Comparison of ENCODE assay signal across 8 cellular contexts in the genomic region with DNA sequence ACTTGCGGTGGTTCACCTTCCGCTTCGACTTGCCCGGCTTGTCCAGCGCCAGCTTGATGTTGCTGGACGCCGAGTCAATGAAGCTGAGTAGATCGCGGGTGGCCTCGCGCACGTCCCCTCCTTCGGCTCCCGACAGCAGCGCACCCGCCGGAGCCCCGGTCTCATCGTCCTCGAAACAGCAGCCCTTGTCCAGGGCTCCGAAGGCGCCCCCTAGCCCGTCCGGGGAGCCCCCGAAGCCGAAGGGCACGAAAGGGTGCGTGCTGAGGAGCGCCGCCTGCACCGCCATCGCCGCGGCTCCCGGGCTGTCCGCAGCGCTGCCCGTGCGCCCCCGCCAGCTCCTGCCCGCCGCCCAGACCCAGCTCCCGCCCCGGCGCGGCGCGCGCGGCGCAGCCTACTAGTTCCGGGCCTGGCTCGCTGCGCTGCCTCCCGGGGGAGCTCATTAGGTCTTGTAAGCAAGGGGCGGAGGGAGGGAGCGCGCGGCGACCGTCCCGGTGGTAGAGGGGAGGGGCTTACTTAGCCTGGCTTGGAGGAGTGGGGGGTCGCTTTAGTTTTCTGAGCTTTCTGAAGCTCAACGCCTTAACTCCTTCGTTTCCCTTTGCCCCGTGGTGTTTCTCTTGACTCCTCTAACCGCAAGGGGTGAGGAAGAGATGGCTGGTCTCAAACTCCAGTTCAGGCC. TPM values are rescaled to one million over a fixed set of nuclear protein-coding genes. Genes with fewer than 3 reads are reported as not detected.
DNase-seq lines count a peak whose midpoint lies in the region; ATAC-seq and TF ChIP-seq lines count a peak whose summit lies in the region.

FAM181B (minus strand) TSS at position 421 of the 676 bp plus-strand sequence; CDS start at position 286, 135 bp downstream.

- no peak within 1 kb of the TSS for H3K27ac ChIP-seq in CD4-positive, alpha-beta T cell (ENCODE audit: low read depth, low read length)

- intact Hi-C loops in CD4-positive, alpha-beta T cell (cut with DNase I, micrococcal nuclease), result no loop called here
- intact Hi-C loops in dendritic cell treated with granulocyte-macrophage colony-stimulating factor and Interleukin-4, amounts not matched to agents 40 ng/mL and 50 ng/mL, for 4 days (cut with micrococcal nuclease), result no loop called here

- peaks cover 84% of the 10 kb centered on the region for H3K27me3 Mint-ChIP-seq in CD4-positive, alpha-beta T cell
- peaks cover 82% of the 10 kb centered on the region for H3K27me3 Mint-ChIP-seq in T-helper 17 cell
- peaks cover 74% of the 10 kb centered on the region for H3K27me3 Mint-ChIP-seq in dendritic cell treated with granulocyte-macrophage colony-stimulating factor and Interleukin-4, amounts not matched to agents 40 ng/mL and 50 ng/mL, for 4 days

- CTCF ChIA-PET in CD4-positive, alpha-beta T cell (lab: Charles Lee), result no interaction called here

- H3K27me3 ChIP-seq in CD4-positive, alpha-beta T cell (ENCODE audit: control insufficient read depth, insufficient read depth, low read length), result peaks cover 47% of the 10 kb centered on the region

- no peak for TF ChIP-seq CTCF in CD4-positive, alpha-beta T cell (IDR thresholded peaks at IDR 0.05)

- DNase-seq in CD4-positive, alpha-beta T cell, result peak in 7 of 10 experiments; percentile 11 to 49 (median 20)
- DNase-seq in T-helper 17 cell (no peak), left kidney (ENCODE audit: low read depth, low spot score) (peak; percentile 95), epidermal melanocyte (ENCODE audit: insufficient read length, low spot score) (no peak)
- DNase-seq in stimulated activated CD4-positive, alpha-beta T cell treated with anti-CD3 and anti-CD28 coated beads, Interleukin-4, amount 100 ng/mL, for 1 hour, result peak; percentile 45

- POLR2A ChIA-PET in CD4-positive, alpha-beta T cell (lab: Charles Lee), result interaction anchor here (1.0 to 1.9 kb wide), 4 partner anchors 17 to 423 kb away, joined by 3 to 9 read pairs (median 6); partner anchors contain the start of genes PCF11 and PRCP

- no peaks in the 10 kb centered on the region for H3K9me3 Mint-ChIP-seq in CD4-positive, alpha-beta T cell
- H3K9me3 Mint-ChIP-seq in dendritic cell treated with granulocyte-macrophage colony-stimulating factor and Interleukin-4, amounts not matched to agents 40 ng/mL and 50 ng/mL, for 4 days, result no peaks in the 10 kb centered on the region

- H3K27ac Mint-ChIP-seq in CD4-positive, alpha-beta T cell, result no peak within 1 kb of the TSS
- H3K27ac Mint-ChIP-seq in T-helper 17 cell, result no peak within 1 kb of the TSS
- no peak within 1 kb of the TSS for H3K27ac Mint-ChIP-seq in dendritic cell treated with granulocyte-macrophage colony-stimulating factor and Interleukin-4, amounts not matched to agents 40 ng/mL and 50 ng/mL, for 4 days

- no peaks in the 10 kb centered on the region for H3K9me3 ChIP-seq in CD4-positive, alpha-beta T cell (ENCODE audit: control insufficient read depth, low read length)
- H3K9me3 ChIP-seq in T-helper 17 cell (ENCODE audit: control insufficient read depth, low read length, poor library complexity, severe bottlenecking), result peaks cover 2% of the 10 kb centered on the region

- ATAC-seq in CD4-positive, alpha-beta T cell (ENCODE audit: poor library complexity), result peak; percentile 76
- ATAC-seq in HG03432 (IDR thresholded peaks at IDR 0.05; ENCODE audit: unreplicated experiment) (peak; percentile 61), T-helper 17 cell (peak; percentile 76), GM18502 (IDR thresholded peaks at IDR 0.05; ENCODE audit: poor library complexity, unreplicated experiment) (no peak)

- peaks cover 26% of the 10 kb centered on the region for H3K4me1 Mint-ChIP-seq in CD4-positive, alpha-beta T cell (ENCODE audit: low read depth)
- H3K4me1 Mint-ChIP-seq in T-helper 17 cell, result peaks cover 4% of the 10 kb centered on the region
- H3K4me1 Mint-ChIP-seq in dendritic cell treated with granulocyte-macrophage colony-stimulating factor and Interleukin-4, amounts not matched to agents 40 ng/mL and 50 ng/mL, for 4 days (ENCODE audit: low read depth), result peaks cover 8% of the 10 kb centered on the region

- no peaks in the 10 kb centered on the region for H3K36me3 Mint-ChIP-seq in CD4-positive, alpha-beta T cell (ENCODE audit: low read depth)
- peaks cover 5% of the 10 kb centered on the region for H3K36me3 Mint-ChIP-seq in T-helper 17 cell (ENCODE audit: low read depth)
- H3K36me3 Mint-ChIP-seq in dendritic cell treated with granulocyte-macrophage colony-stimulating factor and Interleukin-4, amounts not matched to agents 40 ng/mL and 50 ng/mL, for 4 days (ENCODE audit: low read depth), result no peaks in the 10 kb centered on the region

- peak within 1 kb of the TSS; percentile 55 for H3K4me3 Mint-ChIP-seq in CD4-positive, alpha-beta T cell
- peak within 1 kb of the TSS; percentile 69 for H3K4me3 Mint-ChIP-seq in T-helper 17 cell
- H3K4me3 Mint-ChIP-seq in dendritic cell treated with granulocyte-macrophage colony-stimulating factor and Interleukin-4, amounts not matched to agents 40 ng/mL and 50 ng/mL, for 4 days, result peak within 1 kb of the TSS; percentile 49

RNA-seq across cellular contexts. Expression of gene FAM181B, which starts in this region (rescaled TPM):
- total RNA-seq in CD4-positive, alpha-beta T cell, result under 1 TPM; 0.08 to 0.11 TPM
- not detected for total RNA-seq in T-helper 17 cell

Comparison
In these comparisons a context has a peak if more than half of its experiments do, and no peak if none do; other contexts are left out.
1. Peak in DNase-seq and ATAC-seq in CD4-positive, alpha-beta T cell; RNA of the gene not detected or under 1 TPM.
2. Peak in ATAC-seq in T-helper 17 cell; RNA of the gene not detected or under 1 TPM.
3. DNase-seq: peak in left kidney (single experiment) and stimulated activated CD4-positive, alpha-beta T cell treated with anti-CD3 and anti-CD28 coated beads, Interleukin-4, amount 100 ng/mL, for 1 hour (single experiment); none in T-helper 17 cell (0 of 3) and epidermal melanocyte (single experiment).
4. Peak in every context shown above with its lines, with median percentiles within 50 percentile points of each other: H3K4me3 Mint-ChIP-seq.